Comparison of ENCODE assay signal across 9 cellular contexts in genomic region chr3:6018456-6018855, GRCh38.
"Had no signal": no experiment of that assay in that cellular context is flagged by ENCODE, and none has a peak within 500 bp of the region (broad histone marks: within the 10 kb centered on the region; RNA-seq: fewer than 3 reads in every experiment).

No MANE protein-coding gene starts in this region.

- ATAC-seq: HCT116, HepG2 had no signal

- H3K27ac ChIP-seq: GM23248, HL-60 had no signal

- H3K4me1 ChIP-seq: HAP-1 had no signal

- H2AFZ ChIP-seq: GM23248 had no signal

- H3K9me3 ChIP-seq: HAP-1 had no signal

- DNase-seq: GM23248, GOT3, H7, HFFc6, KBM-7 had no signal

- H3K36me3 ChIP-seq: HAP-1 had no signal

- H3K9ac ChIP-seq: GM23248 had no signal

- H3K4me3 ChIP-seq: GM23248, HAP-1 had no signal

- FAIRE-seq: HepG2 had no signal
